17 cellular contexts compared by ENCODE assay signal in genomic region chr12:52452101-52452500, GRCh38. TPM values are rescaled to one million over a fixed set of nuclear protein-coding genes. Genes with fewer than 3 reads are reported as not detected.
DNase-seq lines count a peak whose midpoint lies in the region; ATAC-seq and TF ChIP-seq lines count a peak whose summit lies in the region.
"Had no signal": no experiment of that assay in that cellular context is flagged by ENCODE, and none has a peak within 500 bp of the region (broad histone marks: within the 10 kb centered on the region; RNA-seq: fewer than 3 reads in every experiment).

KRT6B (minus strand) TSS chr12:52452146; CDS start chr12:52452078, 68 bp downstream.

- no peaks in the 10 kb centered on the region for H3K36me3 ChIP-seq in breast epithelium
- H3K36me3 ChIP-seq in esophagus squamous epithelium, result peaks cover 0 to 10% (median 0%) of the 10 kb centered on the region in 3 donors
- no peaks in the 10 kb centered on the region for H3K36me3 ChIP-seq in prostate gland

- H3K79me1 ChIP-seq in H9 (ENCODE audit: insufficient read depth, low read depth, low read length, poor library complexity, severe bottlenecking), result no peaks in the 10 kb centered on the region

- no peak within 1 kb of the TSS for H3K4ac ChIP-seq in H9 (ENCODE audit: low read depth, low read length)

- H3K27me3 Mint-ChIP-seq in H9 (ENCODE audit: low read depth), result peaks cover 24% of the 10 kb centered on the region

- no peak within 1 kb of the TSS for H3K4me3 Mint-ChIP-seq in H9

- DNase-seq in H9 (no peak), breast epithelium (ENCODE audit: low spot score in 2 of 2) (peak in 1 of 2 donors; percentile 53), esophagus squamous epithelium (lab: John Stamatoyannopoulos, UW) (no peak), GM19238 (ENCODE audit: insufficient read length, low spot score) (no peak), coronary artery (ENCODE audit: low spot score) (no peak), prostate gland (ENCODE audit: low spot score) (no peak)
- DNase-seq: C1 segment of cervical spinal cord, DMS153, EL, Kasumi-1, NCI-H1417, NCI-H2029, NCI-H510A treated with DMSO at 0.1 percent for 48 hours had no signal

- H3K56ac ChIP-seq in H9 (ENCODE audit: insufficient read length, low read depth, low read length), result no peak within 1 kb of the TSS

- H3K9me3 Mint-ChIP-seq in H9, result no peaks in the 10 kb centered on the region; a peak in 1 of 5 replicates

- H3K9me3 ChIP-seq in H9 (ENCODE audit: control insufficient read depth, low read depth, low read length) (no peaks in the 10 kb centered on the region), breast epithelium (no peaks in the 10 kb centered on the region), esophagus squamous epithelium (no peaks in the 10 kb centered on the region), prostate gland (no peaks in the 10 kb centered on the region)

- H3K14ac ChIP-seq in H9 (ENCODE audit: insufficient read depth, low read length), result no peak within 1 kb of the TSS

- H3K9ac ChIP-seq in H9 (ENCODE audit: extremely low read depth, insufficient read length, low read length), result no peak within 1 kb of the TSS

- peak within 1 kb of the TSS in 2 of 3 experiments; percentile 38 to 55; a peak in 1 of 7 replicates for H3K27ac Mint-ChIP-seq in H9

- intact Hi-C loops in breast epithelium (cut with DNase I; ENCODE audit: low total_unique reads), result no loop called here
- intact Hi-C loops in esophagus squamous epithelium (cut with DNase I), result no loop called here
- intact Hi-C loops in prostate gland (cut with DNase I), result no loop called here

- H3K27me3 ChIP-seq in H9 (ENCODE audit: insufficient read depth, low read length), result peaks cover 3% of the 10 kb centered on the region; the same call in 1 of the 2 replicates
- H3K27me3 ChIP-seq in breast epithelium, result no peaks in the 10 kb centered on the region
- no peaks in the 10 kb centered on the region for H3K27me3 ChIP-seq in esophagus squamous epithelium
- H3K27me3 ChIP-seq in prostate gland (replicated peaks; ENCODE audit: insufficient read depth), result no peaks in the 10 kb centered on the region

- no peak within 1 kb of the TSS for H4K91ac ChIP-seq in H9 (ENCODE audit: insufficient read length, low read depth, low read length)

- H2BK120ac ChIP-seq in H9 (ENCODE audit: low read depth, low read length, poor library complexity, severe bottlenecking), result no peak within 1 kb of the TSS

- no peak within 1 kb of the TSS for H3K4me2 ChIP-seq in H9 (ENCODE audit: insufficient read depth, insufficient read length, low read length)

- no peak within 1 kb of the TSS for H2AK5ac ChIP-seq in H9 (ENCODE audit: insufficient read length, low read length)

- H2BK5ac ChIP-seq in H9 (ENCODE audit: insufficient read length, low read length), result no peak within 1 kb of the TSS

- H2AFZ ChIP-seq in H9 (ENCODE audit: low read length), result no peak within 1 kb of the TSS

- no peaks in the 10 kb centered on the region for H4K20me1 ChIP-seq in H9 (ENCODE audit: control insufficient read depth, insufficient read depth, insufficient read length)

- TF ChIP-seq POLR2A in breast epithelium (IDR thresholded peaks at IDR 0.05), result no peak
- no peak for TF ChIP-seq POLR2A in esophagus squamous epithelium (IDR thresholded peaks at IDR 0.05)
- TF ChIP-seq POLR2A in prostate gland (IDR thresholded peaks at IDR 0.05), result no peak

- H3K36me3 Mint-ChIP-seq in H9 (ENCODE audit: insufficient read depth in 1 of 3, low read depth in 3 of 3), result no peaks in the 10 kb centered on the region

- no peak within 1 kb of the TSS for H4K8ac ChIP-seq in H9 (replicated peaks; ENCODE audit: insufficient read length, low read depth, low read length)

- no peak for ATAC-seq in HG03159 (IDR thresholded peaks at IDR 0.05; ENCODE audit: unreplicated experiment)

- TF ChIP-seq CTCF in H9 (conservative IDR thresholded peaks at IDR 0.05) (no peak), breast epithelium (IDR thresholded peaks at IDR 0.05) (no peak), esophagus squamous epithelium (IDR thresholded peaks at IDR 0.05) (no peak), coronary artery (IDR thresholded peaks at IDR 0.05) (no peak), prostate gland (IDR thresholded peaks at IDR 0.05) (no peak)

- no peak within 1 kb of the TSS for H3K18ac ChIP-seq in H9 (ENCODE audit: insufficient read length, low read depth, low read length)

- peaks cover 14% of the 10 kb centered on the region in 2 experiments for H3K4me1 Mint-ChIP-seq in H9

- no peak within 1 kb of the TSS for H2BK20ac ChIP-seq in H9 (ENCODE audit: low read depth, low read length, poor library complexity, severe bottlenecking)

- H3K27ac ChIP-seq in H9 (ENCODE audit: insufficient read length, low read depth, low read length), result no peak within 1 kb of the TSS
- peak within 1 kb of the TSS; percentile 71 to 83 for H3K27ac ChIP-seq in breast epithelium
- H3K27ac ChIP-seq in esophagus squamous epithelium, result peak within 1 kb of the TSS; percentile 33 to 79 (median 61)
- H3K27ac ChIP-seq in skin epidermis, result peak within 1 kb of the TSS in 3 of 21 experiments; percentile 28 to 51 (median 44)
- H3K27ac ChIP-seq in coronary artery, result no peak within 1 kb of the TSS
- no peak within 1 kb of the TSS for H3K27ac ChIP-seq in prostate gland

- no peak within 1 kb of the TSS for H4K5ac ChIP-seq in H9 (ENCODE audit: insufficient read length, low read depth, low read length)

- H3K4me1 ChIP-seq in H9 (ENCODE audit: insufficient read depth, low read length) (no peaks in the 10 kb centered on the region), breast epithelium (peaks cover 0 to 5% of the 10 kb centered on the region in 2 donors), esophagus squamous epithelium (peaks cover 0 to 23% (median 0%) of the 10 kb centered on the region in 3 donors), prostate gland (replicated peaks) (no peaks in the 10 kb centered on the region)

- H2BK15ac ChIP-seq in H9 (ENCODE audit: low read depth, low read length), result no peak within 1 kb of the TSS

- H3K23ac ChIP-seq in H9 (ENCODE audit: insufficient read length, low read depth, low read length), result no peak within 1 kb of the TSS

- WGBS in H9 (ENCODE audit: extremely low coverage, insufficient read length, low lambda C conversion rate), result no CpG with 5 or more reads among the region's 6 CpGs
- 45 to 62% methylated on average over 6 of the region's 6 CpGs for WGBS in esophagus squamous epithelium, 2 donors
- 84% methylated on average over 6 of the region's 6 CpGs for WGBS in prostate gland

- H3K4me3 ChIP-seq in breast epithelium (peak within 1 kb of the TSS in 1 of 3 donors; percentile 40), esophagus squamous epithelium (peak within 1 kb of the TSS in 1 of 4 donors; percentile 21), skin epidermis (peak within 1 kb of the TSS in 5 of 7 experiments; percentile 3 to 24 (median 17)), coronary artery (no peak within 1 kb of the TSS), prostate gland (no peak within 1 kb of the TSS)

- H2BK12ac ChIP-seq in H9 (ENCODE audit: insufficient read length, low read depth, low read length), result no peak within 1 kb of the TSS

- H3K79me2 ChIP-seq in H9 (ENCODE audit: insufficient read depth, low read length), result no peaks in the 10 kb centered on the region

- H3T11ph ChIP-seq in H9 (ENCODE audit: low read length), result no peak within 1 kb of the TSS

- no peaks in the 10 kb centered on the region for H3K23me2 ChIP-seq in H9 (ENCODE audit: insufficient read length, low read depth, low read length, poor library complexity, severe bottlenecking)

RNA-seq across cellular contexts. Expression of gene KRT6B, which starts in this region (rescaled TPM):
- total RNA-seq in H9 (2021), result not detected in 2 replicates
- total RNA-seq in breast epithelium, result 10 to 100 TPM in 2 of 3 donors, not detected in 1; 42.0 to 69.2 TPM
- 1,000 to 10,000 TPM in 3 of 4 donors, 100 to 1,000 TPM in 1; 308 to 3,585 (median 1,609) TPM for total RNA-seq in esophagus squamous epithelium
- under 1 TPM; 0.40 to 0.87 TPM for total RNA-seq in prostate gland
- total RNA-seq: A172, H4 had no signal

Comparison
In these comparisons a context has a peak if more than half of its experiments do, and no peak if none do; other contexts are left out.
1. RNA of gene KRT6B (total RNA-seq): 308 to 3,585 TPM in esophagus squamous epithelium; 42.0 to 69.2 TPM in breast epithelium, 0.40 to 0.87 TPM in prostate gland and not detected in H9; every median in the first group is over 4 times any median in the second.
2. H3K27ac ChIP-seq: peak in breast epithelium (2 of 2) and esophagus squamous epithelium (4 of 4); none in H9 (single experiment), coronary artery (0 of 2) and prostate gland (0 of 2).
3. H3K4me3 ChIP-seq: peak in skin epidermis (5 of 7); none in coronary artery (single experiment) and prostate gland (0 of 2).